ENCODE assay signal across 8 cellular contexts in the genomic region with DNA sequence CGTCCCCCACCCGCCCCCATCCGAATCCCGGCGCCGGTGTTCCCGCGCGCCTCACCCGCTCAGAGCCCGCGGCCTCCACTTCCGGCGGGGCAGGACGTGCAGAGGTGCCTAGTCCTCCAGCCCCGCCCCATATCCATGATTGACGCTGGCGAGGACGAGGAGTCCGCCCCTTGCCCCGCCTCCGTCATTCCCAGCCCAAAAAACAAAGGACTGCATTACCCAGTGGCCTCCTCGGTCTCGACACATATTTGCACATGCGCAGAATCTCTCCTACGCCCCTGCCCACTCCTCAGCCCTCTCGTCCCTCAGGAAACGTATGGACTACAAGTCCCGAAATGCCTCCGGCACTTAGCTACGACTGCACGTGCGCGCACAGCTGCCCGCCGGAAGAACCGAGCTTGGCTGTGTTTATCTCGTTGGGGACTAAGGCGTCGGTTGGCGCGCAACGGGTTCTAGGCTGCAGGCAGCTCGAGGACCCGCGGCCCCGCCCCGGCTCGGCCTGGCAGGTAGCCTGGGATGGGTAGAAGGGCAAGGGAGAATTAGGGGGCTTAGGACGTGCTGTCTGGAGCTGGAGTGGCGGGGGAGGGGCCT. TPM values are rescaled to one million over a fixed set of nuclear protein-coding genes. Genes with fewer than 3 reads are reported as not detected.
DNase-seq lines count a peak whose midpoint lies in the region; ATAC-seq and TF ChIP-seq lines count a peak whose summit lies in the region.

A gene with protein sequence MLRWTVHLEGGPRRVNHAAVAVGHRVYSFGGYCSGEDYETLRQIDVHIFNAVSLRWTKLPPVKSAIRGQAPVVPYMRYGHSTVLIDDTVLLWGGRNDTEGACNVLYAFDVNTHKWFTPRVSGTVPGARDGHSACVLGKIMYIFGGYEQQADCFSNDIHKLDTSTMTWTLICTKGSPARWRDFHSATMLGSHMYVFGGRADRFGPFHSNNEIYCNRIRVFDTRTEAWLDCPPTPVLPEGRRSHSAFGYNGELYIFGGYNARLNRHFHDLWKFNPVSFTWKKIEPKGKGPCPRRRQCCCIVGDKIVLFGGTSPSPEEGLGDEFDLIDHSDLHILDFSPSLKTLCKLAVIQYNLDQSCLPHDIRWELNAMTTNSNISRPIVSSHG (plus strand): TSS at position 407 of the 591 bp plus-strand sequence. CDS start 2,944 bp downstream, outside the sequence.
A gene (minus strand): TSS at position 104 of the 591 bp plus-strand sequence. CDS start 133 bp downstream, outside the sequence.

- peaks cover 6% of the 10 kb centered on the region for H3K36me3 Mint-ChIP-seq in T-helper 17 cell (ENCODE audit: low read depth)

- H3K27ac Mint-ChIP-seq in T-helper 17 cell, result peak within 1 kb of the TSS; percentile 93

- ATAC-seq in HG02885 (IDR thresholded peaks at IDR 0.05; ENCODE audit: poor library complexity, unreplicated experiment) (peak; percentile 95), T-helper 17 cell (peak; percentile 91), left cardiac atrium (peak; percentile 97 to 98), upper lobe of right lung (peak; percentile 98)

- H3K27me3 ChIP-seq in upper lobe of right lung, result no peaks in the 10 kb centered on the region

- peak within 1 kb of the TSS; percentile 56 for H3K4me3 ChIP-seq in upper lobe of right lung

- H3K27me3 Mint-ChIP-seq in T-helper 17 cell, result no peaks in the 10 kb centered on the region

- peak; percentile 73 for TF ChIP-seq POLR2A in GM15510 (IDR thresholded peaks at IDR 0.05; ENCODE audit: borderline replicate concordance, extremely low read depth, insufficient read length)

- no peak for TF ChIP-seq CTCF in upper lobe of right lung (IDR thresholded peaks at IDR 0.05)

- peaks cover 42% of the 10 kb centered on the region for H3K4me1 Mint-ChIP-seq in T-helper 17 cell

- peaks cover 35% of the 10 kb centered on the region for H3K4me1 ChIP-seq in upper lobe of right lung

- H3K27ac ChIP-seq in upper lobe of right lung, result peak within 1 kb of the TSS; percentile 80

- DNase-seq in NCI-H1694 treated with DMSO at 0.1 percent for 48 hours (lab: John Stamatoyannopoulos, UW), result peak; percentile 99
- DNase-seq in T-helper 17 cell, result peak; percentile 92 to 98 (median 94)
- peak; percentile 69 to 100 (median 99) for DNase-seq in amygdala (lab: John Stamatoyannopoulos, UW)
- DNase-seq in left cardiac atrium, result peak; percentile 99
- DNase-seq in posterior vena cava (ENCODE audit: low spot score), result peak; percentile 99
- peak; percentile 99 for DNase-seq in upper lobe of right lung

- H3K36me3 ChIP-seq in upper lobe of right lung, result peaks cover 55% of the 10 kb centered on the region

- no peaks in the 10 kb centered on the region for H3K9me3 ChIP-seq in T-helper 17 cell (ENCODE audit: control insufficient read depth, low read length, poor library complexity, severe bottlenecking)
- no peaks in the 10 kb centered on the region for H3K9me3 ChIP-seq in upper lobe of right lung

- peak within 1 kb of the TSS; percentile 98 for H3K4me3 Mint-ChIP-seq in T-helper 17 cell

- intact Hi-C loops in left cardiac atrium (cut with DNase I) (no loop called here), posterior vena cava (cut with DNase I) (no loop called here), upper lobe of right lung (cut with DNase I) (no loop called here)

RNA-seq across cellular contexts. Expression of the first gene that starts in this region (rescaled TPM):
- 10 to 100 TPM; 31.1 TPM for total RNA-seq in T-helper 17 cell
- 100 to 1,000 TPM in 1 of 2 donors, 10 to 100 TPM in 1; 81.5 to 113 TPM for total RNA-seq in left cardiac atrium
- total RNA-seq in posterior vena cava, result 10 to 100 TPM; 43.7 to 44.1 TPM
- 58.8 TPM for total RNA-seq in upper lobe of right lung

RNA-seq across cellular contexts. Expression of the second gene that starts in this region (rescaled TPM):
- total RNA-seq in T-helper 17 cell (10 to 100 TPM; 23.7 to 26.3 TPM), left cardiac atrium (10 to 100 TPM; 31.9 to 37.6 TPM), posterior vena cava (10 to 100 TPM; 41.8 to 45.9 TPM), upper lobe of right lung (45.5 TPM)

Comparison
In these comparisons a context has a peak if more than half of its experiments do, and no peak if none do; other contexts are left out.
1. Peak in every context shown above with its lines: DNase-seq, ATAC-seq, H3K4me3 ChIP-seq and H3K27ac ChIP-seq.